Comparison of ENCODE assay signal across 26 cellular contexts in genomic region chr10:128574616-128575210, GRCh38.
DNase-seq lines count a peak whose midpoint lies in the region; ATAC-seq, FAIRE-seq and TF ChIP-seq lines count a peak whose summit lies in the region.
"Had no signal": no experiment of that assay in that cellular context is flagged by ENCODE, and none has a peak within 500 bp of the region (broad histone marks: within the 10 kb centered on the region; RNA-seq: fewer than 3 reads in every experiment).

No MANE protein-coding gene starts in this region.

- H3K79me2 ChIP-seq in SK-N-SH (ENCODE audit: insufficient read depth) (no peaks in the 10 kb centered on the region), K562 (ENCODE audit: control insufficient read depth, insufficient read depth, low read length) (no peaks in the 10 kb centered on the region), smooth muscle cell (ENCODE audit: low read depth) (no peaks in the 10 kb centered on the region)

- in situ Hi-C loops in K562 (cut with MboI) = loop anchor here (25.0 kb wide), 1 partner anchor 1538 kb away; the partner anchor contains the start of gene C10orf143

- TF ChIP-seq RAD21 in SK-N-SH (IDR thresholded peaks at IDR 0.05; ENCODE audit: low read length) (no peak), K562 (CRISPR knock-in tag; conservative IDR thresholded peaks at IDR 0.05 in 1 of 2, IDR thresholded peaks at IDR 0.05 in 1 of 2) (no peak)

- H3K18ac ChIP-seq in mesenchymal stem cell (ENCODE audit: low read depth in 1 of 2, low read length in 2 of 2) = no peak overlapping the region

- H3K9me2 ChIP-seq in SK-N-SH = no peaks in the 10 kb centered on the region

- H3K36me3 ChIP-seq in SK-N-SH (replicated peaks in 1 of 2; ENCODE audit: control insufficient read depth in 1 of 2, insufficient read depth in 2 of 2, low read length in 1 of 2) = no peaks in the 10 kb centered on the region
- no peaks in the 10 kb centered on the region for H3K36me3 ChIP-seq in K562 (ENCODE audit: control insufficient read depth, insufficient read depth, low read length)
- H3K36me3 ChIP-seq in mesenchymal stem cell (ENCODE audit: control insufficient read depth in 1 of 2, insufficient read depth in 2 of 2, low read depth in 1 of 2, low read length in 2 of 2) = no peaks in the 10 kb centered on the region
- no peaks in the 10 kb centered on the region for H3K36me3 ChIP-seq in smooth muscle cell (ENCODE audit: low read depth)
- H3K36me3 ChIP-seq in uterus = no peaks in the 10 kb centered on the region
- H3K36me3 ChIP-seq: BLaER1, HAP-1, SJSA1 had no signal

- CTCF ChIA-PET in SK-N-SH (lab: Yijun Ruan, JAX) = no interaction called here
- CTCF ChIA-PET in K562 (lab: Yijun Ruan, JAX; ENCODE audit: low intra/inter-chr PET ratio) = no interaction called here

- TF ChIP-seq CTCF in SK-N-SH (IDR thresholded peaks at IDR 0.05) = no peak
- no peak for TF ChIP-seq CTCF in K562 (IDR thresholded peaks at IDR 0.05 in 2 of 3, conservative IDR thresholded peaks at IDR 0.05 in 1 of 3; ENCODE audit: insufficient read depth in 2 of 3, low read depth in 1 of 3, low read length in 3 of 3)
- TF ChIP-seq CTCF in smooth muscle cell (IDR thresholded peaks at IDR 0.05; ENCODE audit: borderline replicate concordance, insufficient read depth, poor library complexity, severe bottlenecking) = no peak
- no peak for TF ChIP-seq CTCF in uterus (IDR thresholded peaks at IDR 0.05)

- peak; percentile 37 for FAIRE-seq in K562 (lab: Jason Lieb, UNC)
- FAIRE-seq: A204.1, GM12878 had no signal

- no peak overlapping the region for H3K9ac ChIP-seq in SK-N-SH
- no peak overlapping the region for H3K9ac ChIP-seq in K562 (ENCODE audit: insufficient read depth in 1 of 2, low read depth in 2 of 2, low read length in 2 of 2)
- H3K9ac ChIP-seq in mesenchymal stem cell (ENCODE audit: low read length) = peak overlapping the region; percentile 76
- H3K9ac ChIP-seq in smooth muscle cell (ENCODE audit: low read depth) = no peak overlapping the region
- H3K9ac ChIP-seq: BLaER1 had no signal

- no peak overlapping the region; a peak in 1 of 4 replicates for H3K27ac ChIP-seq in SK-N-SH (ENCODE audit: low read depth in 2 of 2, low read length in 1 of 2)
- H3K27ac ChIP-seq in K562 (ENCODE audit: extremely low read depth, low read depth, low read length) = no peak overlapping the region
- H3K27ac ChIP-seq in mesenchymal stem cell (ENCODE audit: low read length, poor library complexity, severe bottlenecking) = no peak overlapping the region
- H3K27ac ChIP-seq in smooth muscle cell (ENCODE audit: low read depth) = no peak overlapping the region
- no peak overlapping the region for H3K27ac ChIP-seq in uterus
- H3K27ac ChIP-seq: BLaER1, SJSA1 had no signal

- BruUV-seq in K562 (replicated peaks; lab: Mats Ljungman, UMichigan) = no TSS peak

- H2BK12ac ChIP-seq in mesenchymal stem cell (ENCODE audit: low read length in 2 of 2) = no peak overlapping the region

- H3F3A ChIP-seq in SK-N-SH (replicated peaks; ENCODE audit: insufficient read depth) = no peaks in the 10 kb centered on the region
- H3F3A ChIP-seq in smooth muscle cell (ENCODE audit: low read depth) = no peaks in the 10 kb centered on the region

- DNase-seq in SK-N-SH = peak; percentile 56
- peak in 1 of 4 experiments; percentile 26 for DNase-seq in K562 (ENCODE audit: extremely low read depth in 1 of 4, low spot score in 3 of 4)
- DNase-seq in mesenchymal stem cell = no peak
- no peak for DNase-seq in smooth muscle cell (lab: John Stamatoyannopoulos, UW; ENCODE audit: unreplicated experiment)
- DNase-seq in cerebellar cortex (ENCODE audit: low spot score) = no peak
- DNase-seq in uterus = no peak
- DNase-seq in SK-N-DZ (ENCODE audit: low spot score) = no peak
- DNase-seq: CD4-positive, CD25-positive, alpha-beta regulatory T cell; DMS53; GDM1; GOT3; NCI-H1092 treated with DMSO at 0.1 percent for 48 hours; NCI-H1436; NCI-H187; NCI-H2081 treated with DMSO at 0.1 percent for 48 hours; NCI-H524 treated with DMSO at 0.1 percent for 48 hours; NCI-H82; Right ventricle myocardium superior; RPMI8226; SW 1271 had no signal

- H3K9me1 ChIP-seq in K562 (ENCODE audit: control insufficient read depth, insufficient read depth, low read length) = no peaks in the 10 kb centered on the region

- H3K9me3 ChIP-seq in SK-N-SH (no peaks in the 10 kb centered on the region), K562 (replicated peaks; ENCODE audit: control insufficient read depth, insufficient read depth, low read depth, low read length) (no peaks in the 10 kb centered on the region), mesenchymal stem cell (ENCODE audit: control insufficient read depth, low read length) (no peaks in the 10 kb centered on the region), smooth muscle cell (replicated peaks; ENCODE audit: low read depth) (no peaks in the 10 kb centered on the region), uterus (no peaks in the 10 kb centered on the region)
- H3K9me3 ChIP-seq: BLaER1, HAP-1, SJSA1 had no signal

- peaks cover 0 to 23% of the 10 kb centered on the region in 2 experiments; a peak in 2 of 4 replicates for H3K4me1 ChIP-seq in SK-N-SH (ENCODE audit: control insufficient read depth in 1 of 2, insufficient read depth in 2 of 2, low read depth in 1 of 2, low read length in 1 of 2)
- peaks cover 14 to 28% of the 10 kb centered on the region in 2 experiments; a peak in 4 of 5 replicates for H3K4me1 ChIP-seq in K562 (replicated peaks in 1 of 2; ENCODE audit: control insufficient read depth in 2 of 2, insufficient read depth in 2 of 2, low read length in 2 of 2)
- H3K4me1 ChIP-seq in mesenchymal stem cell (ENCODE audit: control insufficient read depth, insufficient read depth, low read depth, low read length) = no peaks in the 10 kb centered on the region
- no peaks in the 10 kb centered on the region for H3K4me1 ChIP-seq in smooth muscle cell (ENCODE audit: low read depth)
- H3K4me1 ChIP-seq in uterus = no peaks in the 10 kb centered on the region
- H3K4me1 ChIP-seq: BLaER1, HAP-1, SJSA1 had no signal

- H3K27me3 ChIP-seq in SK-N-SH (ENCODE audit: insufficient read depth) (no peaks in the 10 kb centered on the region), K562 (ENCODE audit: control insufficient read depth in 2 of 2, insufficient read depth in 2 of 2, low read length in 2 of 2) (no peaks in the 10 kb centered on the region), mesenchymal stem cell (ENCODE audit: control insufficient read depth in 1 of 2, insufficient read depth in 1 of 2, low read length in 2 of 2) (peaks cover 0 to 3% of the 10 kb centered on the region in 2 experiments), smooth muscle cell (ENCODE audit: low read depth) (no peaks in the 10 kb centered on the region), uterus (no peaks in the 10 kb centered on the region)
- H3K27me3 ChIP-seq: BLaER1, SJSA1 had no signal

- H3K4me2 ChIP-seq in SK-N-SH = no peak overlapping the region
- no peak overlapping the region for H3K4me2 ChIP-seq in K562 (ENCODE audit: insufficient read depth, low read length)
- H3K4me2 ChIP-seq in mesenchymal stem cell (ENCODE audit: low read length, poor library complexity, severe bottlenecking) = no peak overlapping the region
- peak overlapping the region; percentile 51 for H3K4me2 ChIP-seq in smooth muscle cell
- H3K4me2 ChIP-seq: BLaER1 had no signal

- H4K91ac ChIP-seq in mesenchymal stem cell (ENCODE audit: low read length) = no peak overlapping the region

- ATAC-seq in SK-N-SH treated with all-trans-retinoic acid at 6 μM for 48 hours (no peak), K562 (no peak)
- ATAC-seq: GM12878 had no signal

- H2BK5ac ChIP-seq in mesenchymal stem cell (ENCODE audit: low read depth, low read length, poor library complexity, severe bottlenecking) = no peak overlapping the region

- H3K4ac ChIP-seq in mesenchymal stem cell (ENCODE audit: low read depth in 1 of 2, low read length in 2 of 2) = no peak overlapping the region

- H2AFZ ChIP-seq in SK-N-SH (ENCODE audit: low read depth) (no peak overlapping the region), K562 (ENCODE audit: low read depth, low read length) (peak overlapping the region; percentile 54), mesenchymal stem cell (ENCODE audit: low read depth, low read length) (no peak overlapping the region), smooth muscle cell (ENCODE audit: low read depth) (no peak overlapping the region)

- H3K4me3 ChIP-seq in SK-N-SH (ENCODE audit: low read depth in 2 of 2, low read length in 1 of 2) (no peak overlapping the region), K562 (no peak overlapping the region), mesenchymal stem cell (ENCODE audit: insufficient read depth in 1 of 2, low read depth in 1 of 2, low read length in 2 of 2) (peak overlapping the region in 1 of 2 experiments; percentile 65), smooth muscle cell (no peak overlapping the region), uterus (no peak overlapping the region)
- H3K4me3 ChIP-seq: BLaER1, GM12878, HAP-1, SJSA1 had no signal

- WGBS in SK-N-SH (ENCODE audit: low lambda C conversion rate) = 7% methylated on average over 16 of the region's 16 CpGs
- WGBS in K562 (ENCODE audit: insufficient coverage, low coverage, missing lambda C conversion rate) = 45% methylated on average over 15 of the region's 16 CpGs
- WGBS in mesenchymal stem cell = 78% methylated on average over 16 of the region's 16 CpGs
- 60% methylated on average over 16 of the region's 16 CpGs for WGBS in smooth muscle cell (ENCODE audit: low lambda C conversion rate)

- H3K79me1 ChIP-seq in mesenchymal stem cell (replicated peaks; ENCODE audit: low read length, poor library complexity, severe bottlenecking) = no peaks in the 10 kb centered on the region

- H3K14ac ChIP-seq in mesenchymal stem cell (ENCODE audit: low read length in 2 of 2) = no peak overlapping the region

- TF ChIP-seq POLR2A in K562 (conservative IDR thresholded peaks at IDR 0.05) (no peak), uterus (IDR thresholded peaks at IDR 0.05) (no peak)

- no peak overlapping the region for H4K8ac ChIP-seq in mesenchymal stem cell (ENCODE audit: low read length)

- no peak for TF ChIP-seq EP300 in SK-N-SH (IDR thresholded peaks at IDR 0.05; ENCODE audit: borderline replicate concordance in 1 of 2, low read depth in 1 of 2, low read length in 1 of 2)
- no peak for TF ChIP-seq EP300 in K562 (IDR thresholded peaks at IDR 0.05; ENCODE audit: low read length)

- POLR2A ChIA-PET in SK-N-SH (lab: Yijun Ruan, JAX) = no interaction called here
- POLR2A ChIA-PET in K562 (lab: Yijun Ruan, JAX) = no interaction called here

- no peaks in the 10 kb centered on the region for H4K20me1 ChIP-seq in SK-N-SH (ENCODE audit: insufficient read depth)
- H4K20me1 ChIP-seq in K562 (replicated peaks; ENCODE audit: control insufficient read depth, insufficient read depth, low read length) = no peaks in the 10 kb centered on the region
- no peaks in the 10 kb centered on the region for H4K20me1 ChIP-seq in smooth muscle cell (ENCODE audit: low read depth)
- H4K20me1 ChIP-seq: BLaER1 had no signal

- no peak overlapping the region for H2BK15ac ChIP-seq in mesenchymal stem cell (ENCODE audit: low read depth, poor library complexity, severe bottlenecking)

- H3K23ac ChIP-seq in mesenchymal stem cell (ENCODE audit: low read length in 2 of 2) = no peak overlapping the region

- no peak overlapping the region for H2AK5ac ChIP-seq in mesenchymal stem cell (ENCODE audit: low read length, severe bottlenecking)

- no peak overlapping the region for H2BK120ac ChIP-seq in mesenchymal stem cell (ENCODE audit: low read depth, low read length)

- intact Hi-C loops in K562 (cut with micrococcal nuclease) (loop anchor here (5.0 to 10.0 kb wide), 2 partner anchors 58 to 160 kb away; no protein-coding TSS in a partner anchor), uterus (cut with DNase I; ENCODE audit: low total_unique reads) (no loop called here)

Comparison
In these comparisons a context has a peak if more than half of its experiments do, and no peak if none do; other contexts are left out.
1. Of the 27 proteins assayed by ChIP-seq in both K562 and SK-N-SH: peak only in K562: none; only in SK-N-SH: GATA2; in both: none; in neither: 26.